8 cellular contexts compared by ENCODE assay signal in genomic region chr7:148142660-148143248, GRCh38.
DNase-seq lines count a peak whose midpoint lies in the region; ATAC-seq lines count a peak whose summit lies in the region.

No MANE protein-coding gene starts in this region.

- no peak overlapping the region for H3K4me2 ChIP-seq in Karpas-422 (ENCODE audit: low read depth, low read length, poor library complexity, severe bottlenecking)

- H3K4me1 ChIP-seq in Karpas-422 (ENCODE audit: low read length), result no peaks in the 10 kb centered on the region

- no peaks in the 10 kb centered on the region for H3K27me3 ChIP-seq in Karpas-422 (ENCODE audit: low read length)

- H3K27ac ChIP-seq in Karpas-422 (ENCODE audit: low read length), result no peak overlapping the region

- ATAC-seq in stimulated activated naive B cell treated with anti-CD40 and anti-IgM and Interleukin-4, amounts not matched to agents 10 μg/mL and 1 μg/mL and 100 μg/mL, for 72 hours (replicated peaks), result peak; percentile 44 to 45
- ATAC-seq in HG02678 (IDR thresholded peaks at IDR 0.05; ENCODE audit: unreplicated experiment), result no peak

- no peaks in the 10 kb centered on the region for H3K27me3 Mint-ChIP-seq in activated CD4-positive, alpha-beta T cell treated with anti-CD3 and anti-CD28 coated beads, Interleukin-2, amount 10 ng/mL, durations not matched to agents 24 days and 14 days
- H3K27me3 Mint-ChIP-seq in stimulated activated naive B cell treated with anti-CD40 and anti-IgM and Interleukin-4, amounts not matched to agents 10 μg/mL and 1 μg/mL and 100 μg/mL, for 72 hours, result no peaks in the 10 kb centered on the region

- no peaks in the 10 kb centered on the region for H3K36me3 Mint-ChIP-seq in activated CD4-positive, alpha-beta T cell treated with anti-CD3 and anti-CD28 coated beads, Interleukin-2, amount 10 ng/mL, durations not matched to agents 24 days and 14 days (ENCODE audit: low read depth)
- no peaks in the 10 kb centered on the region for H3K36me3 Mint-ChIP-seq in stimulated activated naive B cell treated with anti-CD40 and anti-IgM and Interleukin-4, amounts not matched to agents 10 μg/mL and 1 μg/mL and 100 μg/mL, for 72 hours

- H3K4me3 Mint-ChIP-seq in activated CD4-positive, alpha-beta T cell treated with anti-CD3 and anti-CD28 coated beads, Interleukin-2, amount 10 ng/mL, durations not matched to agents 24 days and 14 days, result no peak overlapping the region
- no peak overlapping the region for H3K4me3 Mint-ChIP-seq in stimulated activated naive B cell treated with anti-CD40 and anti-IgM and Interleukin-4, amounts not matched to agents 10 μg/mL and 1 μg/mL and 100 μg/mL, for 72 hours

- no peak overlapping the region for H3K27ac Mint-ChIP-seq in activated CD4-positive, alpha-beta T cell treated with anti-CD3 and anti-CD28 coated beads, Interleukin-2, amount 10 ng/mL, durations not matched to agents 24 days and 14 days
- no peak overlapping the region for H3K27ac Mint-ChIP-seq in stimulated activated naive B cell treated with anti-CD40 and anti-IgM and Interleukin-4, amounts not matched to agents 10 μg/mL and 1 μg/mL and 100 μg/mL, for 72 hours

- intact Hi-C loops in activated CD4-positive, alpha-beta T cell treated with anti-CD3 and anti-CD28 coated beads, Interleukin-2, amount 10 ng/mL, durations not matched to agents 24 days and 14 days (cut with micrococcal nuclease), result no loop called here

- no peak overlapping the region for H3K9ac ChIP-seq in Karpas-422 (ENCODE audit: low read length)

- H3K36me3 ChIP-seq in Karpas-422 (ENCODE audit: insufficient read depth, low read length), result no peaks in the 10 kb centered on the region

- no peaks in the 10 kb centered on the region for H4K20me1 ChIP-seq in Karpas-422 (ENCODE audit: insufficient read depth, low read depth, low read length)

- no peaks in the 10 kb centered on the region for H3K79me2 ChIP-seq in Karpas-422 (ENCODE audit: low read length)

- H3K9me3 ChIP-seq in Karpas-422 (ENCODE audit: low read length), result no peaks in the 10 kb centered on the region

- no peaks in the 10 kb centered on the region for H3K9me3 Mint-ChIP-seq in activated CD4-positive, alpha-beta T cell treated with anti-CD3 and anti-CD28 coated beads, Interleukin-2, amount 10 ng/mL, durations not matched to agents 24 days and 14 days
- H3K9me3 Mint-ChIP-seq in stimulated activated naive B cell treated with anti-CD40 and anti-IgM and Interleukin-4, amounts not matched to agents 10 μg/mL and 1 μg/mL and 100 μg/mL, for 72 hours, result no peaks in the 10 kb centered on the region

- no peaks in the 10 kb centered on the region for H3K4me1 Mint-ChIP-seq in activated CD4-positive, alpha-beta T cell treated with anti-CD3 and anti-CD28 coated beads, Interleukin-2, amount 10 ng/mL, durations not matched to agents 24 days and 14 days
- no peaks in the 10 kb centered on the region for H3K4me1 Mint-ChIP-seq in stimulated activated naive B cell treated with anti-CD40 and anti-IgM and Interleukin-4, amounts not matched to agents 10 μg/mL and 1 μg/mL and 100 μg/mL, for 72 hours

- peak; percentile 56 for DNase-seq in activated CD4-positive, alpha-beta T cell treated with anti-CD3 and anti-CD28 coated beads, Interleukin-2, amount 10 ng/mL, durations not matched to agents 24 days and 14 days
- no peak for DNase-seq in activated CD4-positive, alpha-beta T cell treated with anti-CD3 and anti-CD28 coated beads for 48 hours
- DNase-seq in Karpas-422, result peak; percentile 73
- peak; percentile 67 for DNase-seq in RKO (ENCODE audit: low spot score)
- peak; percentile 68 for DNase-seq in globus pallidus (ENCODE audit: low spot score)
- DNase-seq in stimulated activated naive B cell treated with anti-CD40 and anti-IgM and Interleukin-4, amounts not matched to agents 10 μg/mL and 1 μg/mL and 100 μg/mL, for 72 hours, result no peak
- no peak for DNase-seq in NCI-H187 treated with DMSO at 0.1 percent for 48 hours (lab: John Stamatoyannopoulos, UW)

- H3K4me3 ChIP-seq in Karpas-422 (ENCODE audit: low read length), result no peak overlapping the region

- no peaks in the 10 kb centered on the region for H3K9me2 ChIP-seq in Karpas-422 (replicated peaks; ENCODE audit: insufficient read depth, low read length)

- no peak overlapping the region for H2AFZ ChIP-seq in Karpas-422 (ENCODE audit: low read length)

Comparison
In these comparisons a context has a peak if more than half of its experiments do, and no peak if none do; other contexts are left out.
1. DNase-seq: peak in activated CD4-positive, alpha-beta T cell treated with anti-CD3 and anti-CD28 coated beads, Interleukin-2, amount 10 ng/mL, durations not matched to agents 24 days and 14 days (single experiment), Karpas-422 (single experiment), RKO (single experiment) and globus pallidus (single experiment); none in activated CD4-positive, alpha-beta T cell treated with anti-CD3 and anti-CD28 coated beads for 48 hours (single experiment), stimulated activated naive B cell treated with anti-CD40 and anti-IgM and Interleukin-4, amounts not matched to agents 10 μg/mL and 1 μg/mL and 100 μg/mL, for 72 hours (single experiment) and NCI-H187 treated with DMSO at 0.1 percent for 48 hours (single experiment).